ENCODE assay signal across 1 cellular context in the genomic region with DNA sequence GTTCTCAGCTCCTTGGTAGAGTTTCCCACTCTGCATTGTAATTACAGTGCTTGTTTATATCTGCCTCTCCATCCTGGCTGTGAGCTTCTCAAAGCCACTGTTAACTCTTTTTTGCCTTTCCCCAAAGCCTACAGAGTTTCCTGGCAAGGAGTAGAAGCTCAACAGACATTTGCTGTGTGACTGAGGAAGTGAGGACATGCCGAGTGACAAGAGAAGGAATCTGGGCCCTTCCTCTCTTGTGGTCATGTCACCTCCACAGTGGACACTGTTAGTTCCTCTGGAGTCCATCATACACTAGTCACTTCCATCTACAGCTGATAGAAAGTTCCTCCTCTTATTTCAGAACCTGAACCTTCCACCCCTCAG.
TF ChIP-seq lines count a peak whose summit lies in the region.

No MANE protein-coding gene starts in this region.

TF ChIP-seq in GM23338, 12 proteins besides CTCF, POLR2A, EP300 and RAD21 (continued from another document):
- TF ChIP-seq REST (IDR thresholded peaks at IDR 0.05; ENCODE audit: unreplicated experiment): no peak
- TF ChIP-seq CREB1 (CRISPR knock-in tag; IDR thresholded peaks at IDR 0.05; ENCODE audit: low read depth): no peak
- TF ChIP-seq POLR2AphosphoS5 (IDR thresholded peaks at IDR 0.05; ENCODE audit: low read depth): no peak
- no peak for TF ChIP-seq ZNF331 (CRISPR knock-in tag; IDR thresholded peaks at IDR 0.05; ENCODE audit: low read depth)
- TF ChIP-seq JUNB (IDR thresholded peaks at IDR 0.05; ENCODE audit: unreplicated experiment): no peak
- TF ChIP-seq NANOG (IDR thresholded peaks at IDR 0.05; ENCODE audit: borderline replicate concordance): no peak
- TF ChIP-seq EZH2phosphoT487 (IDR thresholded peaks at IDR 0.05; ENCODE audit: unreplicated experiment): no peak
- no peak for TF ChIP-seq STAT1 (IDR thresholded peaks at IDR 0.05; ENCODE audit: unreplicated experiment)
- no peak for TF ChIP-seq EZH2 (IDR thresholded peaks at IDR 0.05; ENCODE audit: low read depth, unreplicated experiment)
- TF ChIP-seq, protein P1, sequence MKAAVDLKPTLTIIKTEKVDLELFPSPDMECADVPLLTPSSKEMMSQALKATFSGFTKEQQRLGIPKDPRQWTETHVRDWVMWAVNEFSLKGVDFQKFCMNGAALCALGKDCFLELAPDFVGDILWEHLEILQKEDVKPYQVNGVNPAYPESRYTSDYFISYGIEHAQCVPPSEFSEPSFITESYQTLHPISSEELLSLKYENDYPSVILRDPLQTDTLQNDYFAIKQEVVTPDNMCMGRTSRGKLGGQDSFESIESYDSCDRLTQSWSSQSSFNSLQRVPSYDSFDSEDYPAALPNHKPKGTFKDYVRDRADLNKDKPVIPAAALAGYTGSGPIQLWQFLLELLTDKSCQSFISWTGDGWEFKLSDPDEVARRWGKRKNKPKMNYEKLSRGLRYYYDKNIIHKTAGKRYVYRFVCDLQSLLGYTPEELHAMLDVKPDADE (IDR thresholded peaks at IDR 0.05): no peak
